In the genomic region with DNA sequence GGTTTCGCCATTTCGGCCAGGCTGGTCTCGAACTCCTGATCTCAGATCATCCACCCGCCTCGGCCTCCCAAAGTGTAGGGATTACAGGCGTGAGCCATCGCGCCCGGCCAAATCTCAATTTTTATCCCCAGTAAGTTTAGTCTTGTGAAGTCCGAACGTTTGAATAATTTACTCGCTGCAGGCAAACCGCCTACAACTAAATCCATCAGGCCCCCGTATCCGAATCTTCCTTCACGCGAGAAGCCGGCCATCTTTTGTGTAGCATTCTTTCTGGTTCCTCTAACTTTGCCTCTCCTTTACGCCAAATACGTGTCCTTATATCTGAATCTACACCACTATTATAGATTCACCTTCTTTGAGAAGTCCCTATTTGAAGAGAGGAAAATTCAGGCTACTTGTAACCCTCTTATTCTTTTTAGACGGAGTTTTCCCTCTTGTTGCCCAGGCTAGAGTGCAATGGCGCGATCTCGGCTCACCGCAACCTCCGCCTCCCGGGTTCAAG, we compare ENCODE assay signal across 9 cellular contexts. TPM values are rescaled to one million over a fixed set of nuclear protein-coding genes. Genes with fewer than 3 reads are reported as not detected.
DNase-seq lines count a peak whose midpoint lies in the region; ATAC-seq and TF ChIP-seq lines count a peak whose summit lies in the region.
"Had no signal": no experiment of that assay in that cellular context is flagged by ENCODE, and none has a peak within 500 bp of the region (broad histone marks: within the 10 kb centered on the region; RNA-seq: fewer than 3 reads in every experiment).

No MANE protein-coding gene starts in this region.

- H3K9me2 ChIP-seq in Loucy (replicated peaks; ENCODE audit: low read depth, low read length), result no peaks in the 10 kb centered on the region

- H3F3A ChIP-seq in Loucy (ENCODE audit: low read depth), result peaks cover 3% of the 10 kb centered on the region

- H3K79me2 ChIP-seq in Loucy (ENCODE audit: insufficient read depth, low read length), result peaks cover 60% of the 10 kb centered on the region

- H3K9me3 ChIP-seq in Caco-2 (peaks cover 3% of the 10 kb centered on the region; the same call in 1 of the 2 replicates), Loucy (ENCODE audit: insufficient read depth, low read depth, low read length) (no peaks in the 10 kb centered on the region)

- CTCF ChIA-PET in Caco-2 (lab: Charles Lee), result no interaction called here

- peaks cover 66% of the 10 kb centered on the region for H3K36me3 Mint-ChIP-seq in Caco-2 (ENCODE audit: insufficient read depth, unreplicated experiment)
- peaks cover 44% of the 10 kb centered on the region for H3K36me3 Mint-ChIP-seq in activated naive CD8-positive, alpha-beta T cell treated with anti-CD3 and anti-CD28 coated beads, Interleukin-2, amount 50 U/mL, for 24 hours (ENCODE audit: low read depth)
- H3K36me3 Mint-ChIP-seq in stimulated activated naive B cell treated with anti-CD40 and anti-IgM and Interleukin-4, amounts not matched to agents 10 μg/mL and 1 μg/mL and 100 μg/mL, for 72 hours, result peaks cover 30 to 45% of the 10 kb centered on the region in 2 donors

- DNase-seq in Caco-2 (peak in 1 of 2 experiments; percentile 45), inferior parietal cortex (ENCODE audit: extremely low spot score) (peak; percentile 36), iPS-NIHi7 (ENCODE audit: extremely low spot score) (no peak), Kasumi-1 (lab: John Stamatoyannopoulos, UW) (no peak)
- peak; percentile 28 for DNase-seq in activated naive CD8-positive, alpha-beta T cell treated with anti-CD3 and anti-CD28 coated beads, Interleukin-2, amount 50 U/mL, for 24 hours
- DNase-seq in stimulated activated naive B cell treated with anti-CD40 and anti-IgM and Interleukin-4, amounts not matched to agents 10 μg/mL and 1 μg/mL and 100 μg/mL, for 72 hours, result no peak

- TF ChIP-seq CTCF in Caco-2 (IDR thresholded peaks at IDR 0.05; ENCODE audit: insufficient read depth in 1 of 2, low read depth in 1 of 2, low read length in 1 of 2, severe bottlenecking in 1 of 2, unreplicated experiment in 1 of 2) (no peak), Loucy (conservative IDR thresholded peaks at IDR 0.05; ENCODE audit: low read length) (no peak)

- no peaks in the 10 kb centered on the region for H3K27me3 Mint-ChIP-seq in Caco-2 (ENCODE audit: insufficient read depth, unreplicated experiment)
- no peaks in the 10 kb centered on the region for H3K27me3 Mint-ChIP-seq in activated naive CD8-positive, alpha-beta T cell treated with anti-CD3 and anti-CD28 coated beads, Interleukin-2, amount 50 U/mL, for 24 hours
- H3K27me3 Mint-ChIP-seq in stimulated activated naive B cell treated with anti-CD40 and anti-IgM and Interleukin-4, amounts not matched to agents 10 μg/mL and 1 μg/mL and 100 μg/mL, for 72 hours, result no peaks in the 10 kb centered on the region

- H3K4me3 ChIP-seq in Caco-2 (ENCODE audit: low read depth, low read length) (peak overlapping the region; percentile 77), Loucy (ENCODE audit: low read length, poor library complexity, severe bottlenecking) (peak overlapping the region; percentile 97)

- POLR2A ChIA-PET in Caco-2 (lab: Charles Lee), result no interaction called here

- TSS peak; percentile 87 for BruUV-seq in Caco-2 (replicated peaks; lab: Mats Ljungman, UMichigan)

- H3K4me3 Mint-ChIP-seq in Caco-2 (ENCODE audit: unreplicated experiment), result peak overlapping the region; percentile 95
- H3K4me3 Mint-ChIP-seq in activated naive CD8-positive, alpha-beta T cell treated with anti-CD3 and anti-CD28 coated beads, Interleukin-2, amount 50 U/mL, for 24 hours, result peak overlapping the region; percentile 97
- H3K4me3 Mint-ChIP-seq in stimulated activated naive B cell treated with anti-CD40 and anti-IgM and Interleukin-4, amounts not matched to agents 10 μg/mL and 1 μg/mL and 100 μg/mL, for 72 hours, result peak overlapping the region; percentile 96 to 97

- H3K4me1 ChIP-seq in Caco-2, result no peaks in the 10 kb centered on the region
- peaks cover 38% of the 10 kb centered on the region for H3K4me1 ChIP-seq in Loucy (ENCODE audit: insufficient read depth, low read length, poor library complexity, severe bottlenecking)

- intact Hi-C loops in Caco-2 (cut with micrococcal nuclease; ENCODE audit: unreplicated experiment), result loop anchor here (2.0 kb wide), 1 partner anchor 14 kb away; no protein-coding TSS in a partner anchor

- H3K36me3 ChIP-seq in Caco-2 (ENCODE audit: control insufficient read depth, insufficient read depth, low read length) (peaks cover 1% of the 10 kb centered on the region; the same call in 1 of the 2 replicates), Loucy (ENCODE audit: insufficient read depth, low read length) (peaks cover 13% of the 10 kb centered on the region; the same call in 1 of the 2 replicates)

- no peak for ATAC-seq in activated naive CD8-positive, alpha-beta T cell treated with anti-CD3 and anti-CD28 coated beads, Interleukin-2, amount 50 U/mL, for 24 hours
- ATAC-seq in stimulated activated naive B cell treated with anti-CD40 and anti-IgM and Interleukin-4, amounts not matched to agents 10 μg/mL and 1 μg/mL and 100 μg/mL, for 72 hours (replicated peaks), result no peak
- ATAC-seq in HG02970 (IDR thresholded peaks at IDR 0.05; ENCODE audit: low FRiP score, unreplicated experiment), result no peak

- H3K9ac ChIP-seq in Loucy (ENCODE audit: low read depth, low read length, poor library complexity, severe bottlenecking), result peak overlapping the region; percentile 93

- H3K27me3 ChIP-seq in Caco-2 (replicated peaks; ENCODE audit: control insufficient read depth, insufficient read depth, low read length) (no peaks in the 10 kb centered on the region), Loucy (ENCODE audit: insufficient read depth, low read length, poor library complexity, severe bottlenecking) (no peaks in the 10 kb centered on the region)

- peak overlapping the region; percentile 80 for H3K4me2 ChIP-seq in Loucy (ENCODE audit: low read depth, low read length, poor library complexity, severe bottlenecking)

- H3K4me1 Mint-ChIP-seq in Caco-2 (ENCODE audit: low read depth, unreplicated experiment), result peaks cover 7% of the 10 kb centered on the region
- H3K4me1 Mint-ChIP-seq in activated naive CD8-positive, alpha-beta T cell treated with anti-CD3 and anti-CD28 coated beads, Interleukin-2, amount 50 U/mL, for 24 hours, result peaks cover 57% of the 10 kb centered on the region
- peaks cover 24 to 42% of the 10 kb centered on the region in 2 donors for H3K4me1 Mint-ChIP-seq in stimulated activated naive B cell treated with anti-CD40 and anti-IgM and Interleukin-4, amounts not matched to agents 10 μg/mL and 1 μg/mL and 100 μg/mL, for 72 hours

- H2AFZ ChIP-seq in Loucy (ENCODE audit: low read length), result peak overlapping the region; percentile 66; the same call in 1 of the 2 replicates

- no peaks in the 10 kb centered on the region for H3K9me3 Mint-ChIP-seq in Caco-2 (ENCODE audit: unreplicated experiment)
- no peaks in the 10 kb centered on the region for H3K9me3 Mint-ChIP-seq in activated naive CD8-positive, alpha-beta T cell treated with anti-CD3 and anti-CD28 coated beads, Interleukin-2, amount 50 U/mL, for 24 hours
- H3K9me3 Mint-ChIP-seq in stimulated activated naive B cell treated with anti-CD40 and anti-IgM and Interleukin-4, amounts not matched to agents 10 μg/mL and 1 μg/mL and 100 μg/mL, for 72 hours, result peaks cover 0 to 6% of the 10 kb centered on the region in 2 donors

- peak overlapping the region; percentile 91 for H3K27ac Mint-ChIP-seq in Caco-2 (ENCODE audit: unreplicated experiment)
- peak overlapping the region; percentile 98 for H3K27ac Mint-ChIP-seq in activated naive CD8-positive, alpha-beta T cell treated with anti-CD3 and anti-CD28 coated beads, Interleukin-2, amount 50 U/mL, for 24 hours
- peak overlapping the region; percentile 99 for H3K27ac Mint-ChIP-seq in stimulated activated naive B cell treated with anti-CD40 and anti-IgM and Interleukin-4, amounts not matched to agents 10 μg/mL and 1 μg/mL and 100 μg/mL, for 72 hours

- peaks cover 35% of the 10 kb centered on the region for H4K20me1 ChIP-seq in Loucy (ENCODE audit: insufficient read depth, low read length, poor library complexity, severe bottlenecking)

RNA-seq across cellular contexts. Expression of gene EIF3L, which starts 0.6 kb away (rescaled TPM):
- 524 and 554 TPM in 2 replicates for total RNA-seq in Caco-2 (2022)

RNA-seq across cellular contexts. Expression of gene ANKRD54, which starts 4.5 kb away (rescaled TPM):
- 19.3 and 19.4 TPM in 2 replicates for total RNA-seq in Caco-2 (2022)

RNA-seq across cellular contexts. Expression of gene GALR3, which starts 25.5 kb away (rescaled TPM):
- total RNA-seq in Caco-2 (2022), result 0.27 TPM in 1 of 2 replicates, not detected in the other
- total RNA-seq: subcutaneous adipose tissue had no signal

RNA-seq across cellular contexts. Expression of gene GCAT, which starts 40.9 kb away (rescaled TPM):
- 24.4 and 24.8 TPM in 2 replicates for total RNA-seq in Caco-2 (2022)

RNA-seq across cellular contexts. Expression of gene MICALL1, which starts 57.5 kb away (rescaled TPM):
- 43.5 and 46.7 TPM in 2 replicates for total RNA-seq in Caco-2 (2022)

Comparison
In these comparisons a context has a peak if more than half of its experiments do, and no peak if none do; other contexts are left out.
1. DNase-seq: peak in activated naive CD8-positive, alpha-beta T cell treated with anti-CD3 and anti-CD28 coated beads, Interleukin-2, amount 50 U/mL, for 24 hours (single experiment) and inferior parietal cortex (single experiment); none in stimulated activated naive B cell treated with anti-CD40 and anti-IgM and Interleukin-4, amounts not matched to agents 10 μg/mL and 1 μg/mL and 100 μg/mL, for 72 hours (single experiment), iPS-NIHi7 (single experiment) and Kasumi-1 (0 of 2).
2. Peak in every context shown above with its lines, with median percentiles within 50 percentile points of each other: H3K27ac Mint-ChIP-seq and H3K4me3 Mint-ChIP-seq.